18 cellular contexts compared by ENCODE assay signal in genomic region chr10:12526311-12526710, GRCh38.
DNase-seq lines count a peak whose midpoint lies in the region; ATAC-seq, FAIRE-seq and TF ChIP-seq lines count a peak whose summit lies in the region.
"Had no signal": no experiment of that assay in that cellular context is flagged by ENCODE, and none has a peak within 500 bp of the region (broad histone marks: within the 10 kb centered on the region; RNA-seq: fewer than 3 reads in every experiment).

No MANE protein-coding gene starts in this region.

- TF ChIP-seq CTCF in colonic mucosa (IDR thresholded peaks at IDR 0.05) (no peak), GM20000 (IDR thresholded peaks at IDR 0.05; ENCODE audit: extremely low read depth, missing control alignments) (no peak)

- H3K4me3 ChIP-seq in colonic mucosa = no peak overlapping the region
- H3K4me3 ChIP-seq in naive thymus-derived CD4-positive, alpha-beta T cell (ENCODE audit: low read length) = no peak overlapping the region
- H3K4me3 ChIP-seq: GM23338, HAP-1 had no signal

- DNase-seq in colonic mucosa (peak; percentile 12), islet precursor cell (no peak), H54 (ENCODE audit: insufficient read length, low spot score) (no peak), GM20000 (ENCODE audit: low spot score) (no peak)
- DNase-seq in naive thymus-derived CD4-positive, alpha-beta T cell = no peak
- no peak for DNase-seq in stimulated activated naive B cell treated with anti-CD40 and anti-IgM and Interleukin-4, amounts not matched to agents 10 μg/mL and 1 μg/mL and 100 μg/mL, for 72 hours
- DNase-seq: C1 segment of cervical spinal cord; Calu3; CD4-positive, alpha-beta memory T cell; COR-L47; DMS53; DMS79 treated with DMSO at 0.1 percent for 48 hours; GF-D8; HFFc6 had no signal

- H3K36me3 ChIP-seq in colonic mucosa = no peaks in the 10 kb centered on the region
- H3K36me3 ChIP-seq in naive thymus-derived CD4-positive, alpha-beta T cell (ENCODE audit: control insufficient read depth in 2 of 3, insufficient read depth in 3 of 3, low read length in 3 of 3) = no peaks in the 10 kb centered on the region
- H3K36me3 ChIP-seq: HAP-1 had no signal

- no peak for ATAC-seq in naive thymus-derived CD4-positive, alpha-beta T cell
- no peak for ATAC-seq in stimulated activated naive B cell treated with anti-CD40 and anti-IgM and Interleukin-4, amounts not matched to agents 10 μg/mL and 1 μg/mL and 100 μg/mL, for 72 hours (replicated peaks)
- ATAC-seq: GM23338 had no signal

- POLR2A ChIA-PET in naive thymus-derived CD4-positive, alpha-beta T cell (lab: Charles Lee) = no interaction called here

- intact Hi-C loops in colonic mucosa (cut with DNase I) = no loop called here
- intact Hi-C loops in naive thymus-derived CD4-positive, alpha-beta T cell (cut with micrococcal nuclease) = loop anchor here in 1 of 2 donors (2.0 kb wide), 1 partner anchor 14 kb away; no protein-coding TSS in a partner anchor

- peaks cover 0 to 28% (median 21%) of the 10 kb centered on the region in 7 donors for H3K4me1 Mint-ChIP-seq in naive thymus-derived CD4-positive, alpha-beta T cell
- H3K4me1 Mint-ChIP-seq in stimulated activated naive B cell treated with anti-CD40 and anti-IgM and Interleukin-4, amounts not matched to agents 10 μg/mL and 1 μg/mL and 100 μg/mL, for 72 hours = peaks cover 9 to 22% of the 10 kb centered on the region in 2 donors
- H3K4me1 Mint-ChIP-seq: GM23338 had no signal

- H3K27ac ChIP-seq in colonic mucosa = no peak overlapping the region
- no peak overlapping the region for H3K27ac ChIP-seq in naive thymus-derived CD4-positive, alpha-beta T cell (ENCODE audit: low read depth, low read length)

- H3K27me3 Mint-ChIP-seq in naive thymus-derived CD4-positive, alpha-beta T cell = peaks cover 0 to 3% (median 0%) of the 10 kb centered on the region in 5 donors
- H3K27me3 Mint-ChIP-seq in stimulated activated naive B cell treated with anti-CD40 and anti-IgM and Interleukin-4, amounts not matched to agents 10 μg/mL and 1 μg/mL and 100 μg/mL, for 72 hours = no peaks in the 10 kb centered on the region
- H3K27me3 Mint-ChIP-seq: CD4-positive, alpha-beta memory T cell had no signal

- no peak for FAIRE-seq in H54 (lab: Jason Lieb, UNC)
- FAIRE-seq: GM12891, GM18507 had no signal

- H3K4me1 ChIP-seq in colonic mucosa = no peaks in the 10 kb centered on the region
- H3K4me1 ChIP-seq in naive thymus-derived CD4-positive, alpha-beta T cell (ENCODE audit: control insufficient read depth in 2 of 2, insufficient read depth in 2 of 2, low read length in 2 of 2) = no peaks in the 10 kb centered on the region
- H3K4me1 ChIP-seq: HAP-1 had no signal

- peak overlapping the region in 6 of 9 donors; percentile 7 to 81 (median 46) for H3K27ac Mint-ChIP-seq in naive thymus-derived CD4-positive, alpha-beta T cell
- peak overlapping the region; percentile 77 for H3K27ac Mint-ChIP-seq in stimulated activated naive B cell treated with anti-CD40 and anti-IgM and Interleukin-4, amounts not matched to agents 10 μg/mL and 1 μg/mL and 100 μg/mL, for 72 hours
- H3K27ac Mint-ChIP-seq: GM23338, HFFc6 had no signal

- TF ChIP-seq POLR2A in H54 (IDR thresholded peaks at IDR 0.05; ENCODE audit: low read depth, low read length) = no peak

- H3K27me3 ChIP-seq in colonic mucosa = no peaks in the 10 kb centered on the region
- no peaks in the 10 kb centered on the region for H3K27me3 ChIP-seq in naive thymus-derived CD4-positive, alpha-beta T cell (ENCODE audit: control insufficient read depth in 2 of 2, insufficient read depth in 2 of 2, low read length in 2 of 2)

- no peak overlapping the region for H3K9ac ChIP-seq in colonic mucosa (ENCODE audit: low read depth in 2 of 2, low read length in 2 of 2)

- peaks cover 0 to 13% (median 6%) of the 10 kb centered on the region in 11 donors for H3K9me3 Mint-ChIP-seq in naive thymus-derived CD4-positive, alpha-beta T cell
- peaks cover 6 to 9% of the 10 kb centered on the region in 2 donors for H3K9me3 Mint-ChIP-seq in stimulated activated naive B cell treated with anti-CD40 and anti-IgM and Interleukin-4, amounts not matched to agents 10 μg/mL and 1 μg/mL and 100 μg/mL, for 72 hours

- CTCF ChIA-PET in naive thymus-derived CD4-positive, alpha-beta T cell (lab: Charles Lee) = no interaction called here

- peaks cover 0 to 19% (median 7%) of the 10 kb centered on the region in 5 donors for H3K36me3 Mint-ChIP-seq in naive thymus-derived CD4-positive, alpha-beta T cell
- H3K36me3 Mint-ChIP-seq in stimulated activated naive B cell treated with anti-CD40 and anti-IgM and Interleukin-4, amounts not matched to agents 10 μg/mL and 1 μg/mL and 100 μg/mL, for 72 hours = peaks cover 11 to 20% of the 10 kb centered on the region in 2 donors

- H3K4me3 Mint-ChIP-seq in naive thymus-derived CD4-positive, alpha-beta T cell = peak overlapping the region in 2 of 10 donors; percentile 5 to 13
- H3K4me3 Mint-ChIP-seq in stimulated activated naive B cell treated with anti-CD40 and anti-IgM and Interleukin-4, amounts not matched to agents 10 μg/mL and 1 μg/mL and 100 μg/mL, for 72 hours = no peak overlapping the region
- H3K4me3 Mint-ChIP-seq: CD4-positive, alpha-beta memory T cell; GM23338; HFFc6 had no signal

- no peaks in the 10 kb centered on the region for H3K9me3 ChIP-seq in colonic mucosa
- H3K9me3 ChIP-seq in naive thymus-derived CD4-positive, alpha-beta T cell (ENCODE audit: control insufficient read depth in 2 of 3, low read length in 3 of 3) = no peaks in the 10 kb centered on the region
- H3K9me3 ChIP-seq: HAP-1 had no signal
